In the genomic region with DNA sequence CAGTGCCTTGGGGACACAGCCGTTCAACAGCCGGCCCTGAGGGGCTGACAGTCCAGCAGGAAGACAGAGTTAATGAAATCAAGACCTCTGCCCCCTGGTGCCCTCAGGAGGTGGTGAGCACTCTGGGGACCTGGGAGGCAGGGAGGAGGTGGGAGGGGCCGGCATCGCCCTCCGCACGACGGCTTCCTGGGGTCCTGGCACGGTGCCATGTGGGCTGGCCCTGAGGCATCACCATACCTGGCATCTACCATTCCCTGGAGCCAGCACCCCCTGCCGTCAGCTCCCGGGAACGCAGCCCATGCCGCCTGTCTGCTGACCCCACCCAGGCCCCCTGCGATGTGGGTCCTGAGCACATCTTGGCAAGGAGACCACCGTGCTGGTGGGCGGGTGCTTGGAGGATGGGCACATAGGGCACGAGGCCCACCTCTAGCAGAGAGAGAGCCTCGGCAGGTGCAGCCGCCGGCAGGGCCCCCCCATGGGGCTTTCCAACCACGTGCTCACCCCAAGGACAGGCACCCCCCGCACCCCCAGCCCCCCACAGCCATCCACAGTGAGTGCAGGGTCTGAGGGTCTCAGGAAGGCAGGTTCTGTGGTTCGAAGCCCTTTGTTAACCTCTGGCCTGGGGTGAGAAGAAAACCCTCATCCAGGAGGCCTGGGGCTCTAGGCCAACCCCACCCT, we compare ENCODE assay signal across 9 cellular contexts. TPM values are rescaled to one million over a fixed set of nuclear protein-coding genes. Genes with fewer than 3 reads are reported as not detected.
A peak's percentile ranks its signal among the peaks of the same experiment; 100 is the strongest.
DNase-seq lines count a peak whose midpoint lies in the region; ATAC-seq, FAIRE-seq and TF ChIP-seq lines count a peak whose summit lies in the region.
"Had no signal": no experiment of that assay in that cellular context is flagged by ENCODE, and none has a peak within 500 bp of the region (broad histone marks: within the 10 kb centered on the region; RNA-seq: fewer than 3 reads in every experiment).

No MANE protein-coding gene starts in this region.

- peaks cover 0 to 7% (median 0%) of the 10 kb centered on the region in 12 donors for H3K4me1 ChIP-seq in heart left ventricle

- ATAC-seq in heart left ventricle (peak in 3 of 4 donors; percentile 6 to 14 (median 11)), Right ventricle myocardium inferior (no peak)

- TF ChIP-seq POLR2A in heart left ventricle (IDR thresholded peaks at IDR 0.05): no peak

- TF ChIP-seq CTCF in heart left ventricle (IDR thresholded peaks at IDR 0.05): peak in 10 of 12 donors; percentile 9 to 45 (median 26)
- TF ChIP-seq CTCF in kidney epithelial cell (IDR thresholded peaks at IDR 0.05; ENCODE audit: insufficient read depth, low read length, poor library complexity, severe bottlenecking): peak; percentile 63

- intact Hi-C loops in heart left ventricle (cut with DNase I) (no loop called here), Right ventricle myocardium inferior (cut with DNase I) (no loop called here)

- DNase-seq in heart left ventricle (peak in 2 of 5 donors; percentile 30 to 52), Right ventricle myocardium inferior (ENCODE audit: missing footprints) (no peak), RCC 7860 (ENCODE audit: low spot score) (peak; percentile 6), kidney epithelial cell (ENCODE audit: low read depth) (no peak), occipital lobe (lab: John Stamatoyannopoulos, UW) (no peak), SKM-1 treated with dmso at 0.1 percent for 144 hours (lab: John Stamatoyannopoulos, UW; ENCODE audit: unreplicated experiment) (no peak)
- peak; percentile 66 for DNase-seq in activated naive CD4-positive, alpha-beta T cell treated with Interleukin-2 at 50 U/mL for 16 hours
- peak; percentile 32 for DNase-seq in stimulated activated CD8-positive, alpha-beta memory T cell treated with anti-CD3 and anti-CD28 coated beads, Interleukin-15, amount 100 ng/mL, for 1 hour (ENCODE audit: low read depth)

- H3K4me3 ChIP-seq in heart left ventricle (no peak overlapping the region), kidney epithelial cell (ENCODE audit: low read depth, low read length) (no peak overlapping the region)

- no peak overlapping the region for H3K27ac ChIP-seq in heart left ventricle
- H3K27ac ChIP-seq: epithelial cell of prostate had no signal

- 59 to 90% (median 63%) methylated on average over 5 to 22 of the region's 22 CpGs for WGBS in heart left ventricle, 4 donors

- FAIRE-seq in RCC 7860 (lab: Jason Lieb, UNC): no peak

- no peaks in the 10 kb centered on the region for H3K36me3 ChIP-seq in heart left ventricle
- no peaks in the 10 kb centered on the region for H3K36me3 ChIP-seq in kidney epithelial cell (ENCODE audit: control insufficient read depth, insufficient read depth, low read length)

- no peaks in the 10 kb centered on the region for H3K9me3 ChIP-seq in heart left ventricle

- no peaks in the 10 kb centered on the region for H3K27me3 ChIP-seq in heart left ventricle
- H3K27me3 ChIP-seq in kidney epithelial cell (ENCODE audit: control insufficient read depth, insufficient read depth, low read length): no peaks in the 10 kb centered on the region

RNA-seq across cellular contexts. Expression of gene ZFPM1, which starts 52.5 kb away (rescaled TPM):
- total RNA-seq in heart left ventricle: 1 to 10 TPM; 1.3 to 6.1 (median 4.1) TPM
- 1 to 10 TPM; 1.6 to 6.3 TPM for polyA plus RNA-seq in heart left ventricle
- 4.1 TPM for total RNA-seq in Right ventricle myocardium inferior
- 3.7 and 6.2 TPM in 2 replicates for total RNA-seq in kidney epithelial cell
- 1.2 TPM for total RNA-seq in occipital lobe

Comparison
In these comparisons a context has a peak if more than half of its experiments do, and no peak if none do; other contexts are left out.
1. DNase-seq: peak in RCC 7860 (single experiment), activated naive CD4-positive, alpha-beta T cell treated with Interleukin-2 at 50 U/mL for 16 hours (single experiment) and stimulated activated CD8-positive, alpha-beta memory T cell treated with anti-CD3 and anti-CD28 coated beads, Interleukin-15, amount 100 ng/mL, for 1 hour (single experiment); none in Right ventricle myocardium inferior (single experiment), kidney epithelial cell (single experiment), occipital lobe (single experiment) and SKM-1 treated with dmso at 0.1 percent for 144 hours (single experiment).